ENCODE assay signal across 17 cellular contexts in the genomic region with DNA sequence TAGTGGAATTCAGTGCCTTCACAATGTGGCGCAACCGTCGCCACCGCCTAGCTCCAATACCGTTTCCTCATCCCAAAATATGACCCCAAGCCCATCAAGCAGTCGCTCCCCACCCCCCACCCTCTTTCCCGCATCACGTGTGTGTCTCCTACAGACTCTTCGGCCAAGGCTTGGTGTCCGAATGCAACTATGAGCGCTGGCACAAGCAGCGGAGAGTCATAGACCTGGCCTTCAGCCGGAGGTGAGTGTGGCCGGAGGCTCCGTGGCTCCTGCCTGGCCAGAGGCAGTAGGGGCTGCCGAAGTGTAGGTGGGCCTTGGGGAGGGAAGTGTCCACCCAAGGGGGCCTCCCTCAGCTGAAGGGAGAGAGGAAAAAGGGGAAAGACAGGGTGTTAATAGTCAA. TPM values are rescaled to one million over a fixed set of nuclear protein-coding genes. Genes with fewer than 3 reads are reported as not detected.
"Had no signal": no experiment of that assay in that cellular context is flagged by ENCODE, and none has a peak within 500 bp of the region (broad histone marks: within the 10 kb centered on the region; RNA-seq: fewer than 3 reads in every experiment).

No MANE protein-coding gene starts in this region.

- DNase-seq: effector memory CD8-positive, alpha-beta T cell; esophagus squamous epithelium; foreskin fibroblast; hypothalamus; left ventricle myocardium superior; mesendoderm; naive thymus-derived CD4-positive, alpha-beta T cell; posterior cingulate gyrus; right cardiac atrium; small intestine; stimulated activated CD4-positive, alpha-beta T cell treated with anti-CD3 and anti-CD28 coated beads, Interleukin-12 subunit alpha, Interleukin-12 subunit beta, amount 100 ng/mL, for 4 hours; stimulated activated naive CD4-positive, alpha-beta T cell treated with Interleukin-2 at 50 U/mL for 16 hours; upper lobe of left lung; uterus had no signal

- H3K27ac ChIP-seq: esophagus squamous epithelium, neutrophil, uterus had no signal

- H3K4me3 Mint-ChIP-seq: dendritic cell treated with granulocyte-macrophage colony-stimulating factor and Interleukin-4, amounts not matched to agents 40 ng/mL and 50 ng/mL, for 4 days; naive thymus-derived CD4-positive, alpha-beta T cell had no signal

- H3K4me3 ChIP-seq: esophagus squamous epithelium, upper lobe of left lung, uterus had no signal

- H3K36me3 ChIP-seq: esophagus squamous epithelium, neutrophil, upper lobe of left lung, uterus had no signal

- H3K4me1 ChIP-seq: esophagus squamous epithelium, uterus had no signal

- ATAC-seq: effector memory CD8-positive, alpha-beta T cell; left ventricle myocardium superior; naive thymus-derived CD4-positive, alpha-beta T cell; right cardiac atrium had no signal

- H3K27me3 ChIP-seq: esophagus squamous epithelium, upper lobe of left lung, uterus had no signal

- H3K27ac Mint-ChIP-seq: dendritic cell treated with granulocyte-macrophage colony-stimulating factor and Interleukin-4, amounts not matched to agents 40 ng/mL and 50 ng/mL, for 4 days; naive thymus-derived CD4-positive, alpha-beta T cell had no signal

RNA-seq across cellular contexts. Expression of gene HHIPL1, which starts 54.9 kb away (rescaled TPM):
- total RNA-seq: mononuclear cell had no signal
- polyA plus RNA-seq: naive thymus-derived CD4-positive, alpha-beta T cell had no signal
